ENCODE assay signal across 14 cellular contexts in genomic region chr18:74902170-74902465, GRCh38.
"Had no signal": no experiment of that assay in that cellular context is flagged by ENCODE, and none has a peak within 500 bp of the region (broad histone marks: within the 10 kb centered on the region; RNA-seq: fewer than 3 reads in every experiment).

No MANE protein-coding gene starts in this region.

- H3K4me3 ChIP-seq: lung, thoracic aorta had no signal

- H3K27me3 Mint-ChIP-seq: activated CD4-positive, alpha-beta T cell treated with anti-CD3 and anti-CD28 coated beads, Interleukin-2, amount 10 ng/mL, durations not matched to agents 24 days and 14 days; activated CD8-positive, alpha-beta T cell treated with anti-CD3 and anti-CD28 coated beads for 36 hours; brain; stimulated activated naive B cell treated with anti-CD40 and anti-IgM and Interleukin-4, amounts not matched to agents 10 μg/mL and 1 μg/mL and 100 μg/mL, for 72 hours had no signal

- H3K36me3 Mint-ChIP-seq: brain had no signal

- H3K4me1 Mint-ChIP-seq: stimulated activated naive B cell treated with anti-CD40 and anti-IgM and Interleukin-4, amounts not matched to agents 10 μg/mL and 1 μg/mL and 100 μg/mL, for 72 hours had no signal

- H3K27ac Mint-ChIP-seq: activated CD4-positive, alpha-beta T cell treated with anti-CD3 and anti-CD28 coated beads, Interleukin-2, amount 10 ng/mL, durations not matched to agents 24 days and 14 days; activated CD8-positive, alpha-beta T cell treated with anti-CD3 and anti-CD28 coated beads for 36 hours; activated naive CD4-positive, alpha-beta T cell treated with anti-CD3 and anti-CD28 coated beads for 36 hours; progenitor cell of endocrine pancreas; stimulated activated naive B cell treated with anti-CD40 and anti-IgM and Interleukin-4, amounts not matched to agents 10 μg/mL and 1 μg/mL and 100 μg/mL, for 72 hours had no signal

- H3K27ac ChIP-seq: thoracic aorta had no signal

- H3K4me3 Mint-ChIP-seq: activated CD4-positive, alpha-beta T cell treated with anti-CD3 and anti-CD28 coated beads, Interleukin-2, amount 10 ng/mL, durations not matched to agents 24 days and 14 days; activated CD8-positive, alpha-beta T cell treated with anti-CD3 and anti-CD28 coated beads for 36 hours; activated naive CD4-positive, alpha-beta T cell treated with anti-CD3 and anti-CD28 coated beads for 36 hours; activated T-cell treated with anti-CD3 and anti-CD28 coated beads, Interleukin-2, amount 50 U/mL, for 4 hours; brain; stimulated activated naive B cell treated with anti-CD40 and anti-IgM and Interleukin-4, amounts not matched to agents 10 μg/mL and 1 μg/mL and 100 μg/mL, for 72 hours had no signal

- H3K36me3 ChIP-seq: thoracic aorta had no signal

- DNase-seq: activated CD4-positive, alpha-beta T cell treated with anti-CD3 and anti-CD28 coated beads, Interleukin-2, amount 10 ng/mL, durations not matched to agents 24 days and 14 days; activated naive CD4-positive, alpha-beta T cell treated with anti-CD3 and anti-CD28 coated beads for 36 hours; activated T-cell treated with anti-CD3 and anti-CD28 coated beads, Interleukin-2, amount 50 U/mL, for 4 hours; caudate nucleus; erythroblast; foreskin melanocyte; midbrain; occipital lobe; stimulated activated naive B cell treated with anti-CD40 and anti-IgM and Interleukin-4, amounts not matched to agents 10 μg/mL and 1 μg/mL and 100 μg/mL, for 72 hours had no signal

- H3K9me3 Mint-ChIP-seq: activated CD4-positive, alpha-beta T cell treated with anti-CD3 and anti-CD28 coated beads, Interleukin-2, amount 10 ng/mL, durations not matched to agents 24 days and 14 days; activated CD8-positive, alpha-beta T cell treated with anti-CD3 and anti-CD28 coated beads for 36 hours; activated naive CD4-positive, alpha-beta T cell treated with anti-CD3 and anti-CD28 coated beads for 36 hours; activated T-cell treated with anti-CD3 and anti-CD28 coated beads, Interleukin-2, amount 50 U/mL, for 4 hours; brain; stimulated activated naive B cell treated with anti-CD40 and anti-IgM and Interleukin-4, amounts not matched to agents 10 μg/mL and 1 μg/mL and 100 μg/mL, for 72 hours had no signal

- H3K9me3 ChIP-seq: thoracic aorta had no signal
